14 cellular contexts compared by ENCODE assay signal in the genomic region with DNA sequence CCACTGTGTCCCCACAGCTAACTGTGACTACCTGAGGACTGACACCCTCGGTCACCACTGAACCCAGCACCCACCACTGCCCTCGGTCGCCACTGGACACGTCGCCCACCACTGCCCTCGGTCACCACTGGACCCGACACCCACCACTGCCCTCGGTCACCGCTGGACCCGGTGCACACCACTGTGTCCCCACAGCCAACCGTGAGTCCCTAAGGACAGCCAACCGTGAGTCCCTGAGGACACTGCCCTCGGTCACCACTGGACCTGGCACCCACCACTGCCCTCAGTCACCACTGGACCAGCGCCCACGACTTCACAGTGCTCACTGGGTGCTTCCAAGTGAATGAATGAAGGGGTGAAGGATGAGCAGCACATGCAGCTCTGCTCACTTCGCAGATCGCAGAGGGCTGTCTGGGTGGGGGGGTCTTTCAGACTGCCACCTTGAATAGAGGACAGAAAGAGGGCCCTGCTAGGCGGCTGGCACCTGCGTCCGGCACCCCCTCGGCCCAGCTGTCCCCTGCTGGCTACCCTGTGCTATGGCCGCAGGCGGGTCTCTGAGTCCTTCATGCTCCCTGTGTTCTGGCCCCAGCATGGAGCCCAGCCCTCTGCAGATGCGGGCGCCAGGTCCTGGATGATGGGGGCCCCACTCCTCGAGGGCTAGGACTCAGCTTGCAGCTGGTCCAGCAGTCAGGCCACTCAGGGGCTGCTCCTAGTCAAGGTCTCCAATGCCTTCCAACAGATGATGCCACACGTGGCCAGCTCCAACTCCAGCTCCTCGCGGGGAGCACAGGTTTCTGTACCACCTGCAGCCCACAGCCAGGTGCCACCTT. TPM values are rescaled to one million over a fixed set of nuclear protein-coding genes. Genes with fewer than 3 reads are reported as not detected.
DNase-seq lines count a peak whose midpoint lies in the region; ATAC-seq and TF ChIP-seq lines count a peak whose summit lies in the region.
"Had no signal": no experiment of that assay in that cellular context is flagged by ENCODE, and none has a peak within 500 bp of the region (broad histone marks: within the 10 kb centered on the region; RNA-seq: fewer than 3 reads in every experiment).

No MANE protein-coding gene starts in this region.

- H3K9ac ChIP-seq in IMR-90 (ENCODE audit: low read depth, low read length) (no peak overlapping the region), neuronal stem cell (ENCODE audit: low read depth, low read length, poor library complexity) (no peak overlapping the region)
- H3K9ac ChIP-seq: GM23248 had no signal

- intact Hi-C loops in IMR-90 (cut with micrococcal nuclease) (loop anchor here (2.0 kb wide), 1 partner anchor 51 kb away; a partner anchor contains a TSS), left cardiac atrium (cut with DNase I) (loop anchor here in 1 of 2 donors (10.0 kb wide), 1 partner anchor 51 kb away; a partner anchor contains a TSS), OCI-LY7 (cut with micrococcal nuclease; ENCODE audit: unreplicated experiment) (no loop called here)

- 97% methylated on average over 14 of the region's 29 CpGs; no CpG with 5 or more reads in 1 of the 2 experiments for WGBS in IMR-90 (ENCODE audit: extremely low coverage in 2 of 2, insufficient read length in 1 of 2), 2 experiments
- WGBS in neuronal stem cell (ENCODE audit: extremely low coverage in 2 of 2, insufficient read length in 2 of 2, insufficient replicate concordance in 1 of 2), 2 donors: no CpG with 5 or more reads among the region's 29 CpGs

- H3K4me2 ChIP-seq in IMR-90 (ENCODE audit: low read depth, low read length) (no peak overlapping the region), neuronal stem cell (ENCODE audit: insufficient read depth, low read length, poor library complexity, severe bottlenecking) (no peak overlapping the region), OCI-LY7 (ENCODE audit: low read length) (no peak overlapping the region)

- H3K9me3 ChIP-seq in BE2C (no peaks in the 10 kb centered on the region), IMR-90 (ENCODE audit: control insufficient read depth, insufficient read depth, low read length) (peaks cover 3% of the 10 kb centered on the region; the same call in 1 of the 2 replicates), neuronal stem cell (replicated peaks in 1 of 2; ENCODE audit: control insufficient read depth in 2 of 2, insufficient read depth in 1 of 2, low read depth in 1 of 2, low read length in 2 of 2) (peaks cover 0 to 3% of the 10 kb centered on the region in 2 donors), OCI-LY7 (ENCODE audit: low read length) (no peaks in the 10 kb centered on the region)

- H2BK120ac ChIP-seq in IMR-90 (ENCODE audit: low read depth, low read length) (peak overlapping the region; percentile 52), neuronal stem cell (ENCODE audit: low read depth, low read length) (no peak overlapping the region)

- peak overlapping the region; percentile 72; the same call in 1 of the 2 replicates for H2BK20ac ChIP-seq in IMR-90 (ENCODE audit: low read depth, low read length)

- POLR2A ChIA-PET in IMR-90 (lab: Charles Lee; ENCODE audit: unreplicated experiment) (no interaction called here), OCI-LY7 (lab: Charles Lee) (no interaction called here)

- H4K5ac ChIP-seq in IMR-90 (ENCODE audit: low read depth, low read length): no peak overlapping the region

- ATAC-seq in IMR-90 (ENCODE audit: low read depth) (no peak), left cardiac atrium (no peak), HG02981 (IDR thresholded peaks at IDR 0.05; ENCODE audit: unreplicated experiment) (no peak)

- dilution Hi-C loops in IMR-90 (cut with HindIII; ENCODE audit: low sequenced_read_pairs, unreplicated experiment): no loop called here

- peak overlapping the region; percentile 4; the same call in 1 of the 2 replicates for H4K91ac ChIP-seq in IMR-90 (ENCODE audit: insufficient read depth, low read depth, low read length)
- no peak overlapping the region for H4K91ac ChIP-seq in neuronal stem cell (ENCODE audit: low read depth, low read length, poor library complexity)

- TF ChIP-seq POLR2A in IMR-90 (IDR thresholded peaks at IDR 0.05; ENCODE audit: low read depth, low read length): no peak

- H3K27me3 ChIP-seq in BE2C (no peaks in the 10 kb centered on the region), IMR-90 (ENCODE audit: control insufficient read depth, insufficient read depth, low read length) (no peaks in the 10 kb centered on the region), neuronal stem cell (ENCODE audit: control insufficient read depth in 3 of 3, insufficient read depth in 3 of 3, low read depth in 1 of 3, low read length in 3 of 3) (no peaks in the 10 kb centered on the region)
- H3K27me3 ChIP-seq: SJCRH30 had no signal

- peaks cover 25% of the 10 kb centered on the region for H3K9me1 ChIP-seq in IMR-90 (ENCODE audit: insufficient read depth, low read length)

- H3K27ac ChIP-seq in IMR-90 (ENCODE audit: insufficient read depth, low read length) (no peak overlapping the region), neuronal stem cell (replicated peaks; ENCODE audit: low read length) (no peak overlapping the region), OCI-LY7 (ENCODE audit: low read depth, low read length, poor library complexity, severe bottlenecking) (no peak overlapping the region)
- H3K27ac ChIP-seq: GM23248, SJCRH30 had no signal

- H3K4me1 ChIP-seq in BE2C: peaks cover 7% of the 10 kb centered on the region; the same call in 1 of the 2 replicates
- peaks cover 11% of the 10 kb centered on the region for H3K4me1 ChIP-seq in IMR-90 (ENCODE audit: control insufficient read depth, insufficient read depth, low read length)
- no peaks in the 10 kb centered on the region for H3K4me1 ChIP-seq in neuronal stem cell (ENCODE audit: control insufficient read depth in 2 of 2, insufficient read depth in 1 of 2, low read depth in 1 of 2, low read length in 2 of 2)
- H3K4me1 ChIP-seq in OCI-LY7 (ENCODE audit: insufficient read depth, low read length, poor library complexity, severe bottlenecking): no peaks in the 10 kb centered on the region

- H2AK9ac ChIP-seq in IMR-90 (replicated peaks; ENCODE audit: low read depth, low read length, poor library complexity): peak overlapping the region; percentile 82

- CTCF ChIA-PET in IMR-90 (lab: Yijun Ruan, JAX) (no interaction called here), OCI-LY7 (lab: Charles Lee; ENCODE audit: unreplicated experiment) (no interaction called here)

- H3K79me2 ChIP-seq in OCI-LY7 (ENCODE audit: insufficient read depth, low read depth, low read length): no peaks in the 10 kb centered on the region

- H4K20me1 ChIP-seq in IMR-90 (ENCODE audit: insufficient read depth, low read length) (no peaks in the 10 kb centered on the region), OCI-LY7 (ENCODE audit: insufficient read depth, low read length) (no peaks in the 10 kb centered on the region)

- peak overlapping the region; percentile 98 for H2BK12ac ChIP-seq in neuronal stem cell (ENCODE audit: low read length)

- peaks cover 0 to 22% of the 10 kb centered on the region in 2 experiments; a peak in 2 of 4 replicates for H3K79me1 ChIP-seq in IMR-90 (ENCODE audit: low read depth in 1 of 2, low read length in 2 of 2)
- no peaks in the 10 kb centered on the region for H3K79me1 ChIP-seq in neuronal stem cell (ENCODE audit: low read depth, low read length)

- H3K4me3 ChIP-seq in BE2C (ENCODE audit: low read depth, low read length): no peak overlapping the region
- H3K4me3 ChIP-seq in IMR-90 (ENCODE audit: insufficient read depth, low read depth, low read length): no peak overlapping the region
- H3K4me3 ChIP-seq in neuronal stem cell (ENCODE audit: low read length in 2 of 2): peak overlapping the region in 1 of 2 donors; percentile 56
- no peak overlapping the region for H3K4me3 ChIP-seq in OCI-LY7 (ENCODE audit: low read depth, low read length, poor library complexity, severe bottlenecking)
- H3K4me3 ChIP-seq: GM23248, SJCRH30 had no signal

- no peaks in the 10 kb centered on the region for H3K36me3 ChIP-seq in BE2C
- H3K36me3 ChIP-seq in IMR-90 (ENCODE audit: control insufficient read depth, insufficient read depth, low read length): no peaks in the 10 kb centered on the region
- no peaks in the 10 kb centered on the region for H3K36me3 ChIP-seq in neuronal stem cell (replicated peaks in 1 of 2; ENCODE audit: control insufficient read depth in 2 of 2, insufficient read depth in 2 of 2, low read length in 2 of 2)
- H3K36me3 ChIP-seq in OCI-LY7 (ENCODE audit: insufficient read depth, low read length): no peaks in the 10 kb centered on the region
- H3K36me3 ChIP-seq: SJCRH30 had no signal

- in situ Hi-C loops in IMR-90 (cut with MboI; ENCODE audit: low sequenced_read_pairs): no loop called here

- BruUV-seq in IMR-90 (replicated peaks; lab: Mats Ljungman, UMichigan) (no TSS peak), OCI-LY7 (replicated peaks; lab: Mats Ljungman, UMichigan) (no TSS peak)

- H3K14ac ChIP-seq in IMR-90 (replicated peaks; ENCODE audit: low read depth, low read length) (peak overlapping the region; percentile 79; the same call in 1 of the 2 replicates), neuronal stem cell (ENCODE audit: low read length) (peak overlapping the region; percentile 66)

- H2BK15ac ChIP-seq in IMR-90 (ENCODE audit: low read depth, low read length): no peak overlapping the region; the same call in 1 of the 3 replicates
- peak overlapping the region; percentile 69 for H2BK15ac ChIP-seq in neuronal stem cell (ENCODE audit: low read length)

- H3K4ac ChIP-seq in IMR-90 (ENCODE audit: low read depth, low read length) (peak overlapping the region; percentile 77), neuronal stem cell (ENCODE audit: low read length) (no peak overlapping the region)

- TF ChIP-seq RAD21 in IMR-90 (IDR thresholded peaks at IDR 0.05; ENCODE audit: low read length): no peak

- no peak overlapping the region for H3K18ac ChIP-seq in IMR-90 (ENCODE audit: low read depth, low read length)
- H3K18ac ChIP-seq in neuronal stem cell (ENCODE audit: low read length): peak overlapping the region; percentile 84

- H2BK5ac ChIP-seq in IMR-90 (ENCODE audit: low read depth, low read length, poor library complexity, severe bottlenecking): no peak overlapping the region
- peak overlapping the region; percentile 20 for H2BK5ac ChIP-seq in neuronal stem cell (ENCODE audit: low read length)

- no peak overlapping the region for H4K8ac ChIP-seq in IMR-90 (ENCODE audit: low read depth in 2 of 2, low read length in 2 of 2)
- H4K8ac ChIP-seq in neuronal stem cell (ENCODE audit: low read depth, low read length): no peak overlapping the region

- H3K23ac ChIP-seq in IMR-90 (ENCODE audit: low read depth, low read length) (no peak overlapping the region; the same call in 1 of the 2 replicates), neuronal stem cell (ENCODE audit: low read depth, low read length, poor library complexity) (no peak overlapping the region)

- no peaks in the 10 kb centered on the region for H3K9me2 ChIP-seq in OCI-LY7 (ENCODE audit: insufficient read depth, low read length)

- peak overlapping the region; percentile 65 for H2AFZ ChIP-seq in IMR-90 (replicated peaks; ENCODE audit: low read length, poor library complexity)
- no peak overlapping the region for H2AFZ ChIP-seq in neuronal stem cell (ENCODE audit: low read length)
- no peak overlapping the region for H2AFZ ChIP-seq in OCI-LY7 (ENCODE audit: low read length)
- H2AFZ ChIP-seq: GM23248 had no signal

- no peak for TF ChIP-seq CTCF in BE2C (IDR thresholded peaks at IDR 0.05; ENCODE audit: low read depth, low read length)
- TF ChIP-seq CTCF in IMR-90 (conservative IDR thresholded peaks at IDR 0.05; ENCODE audit: low read depth, low read length): no peak
- no peak for TF ChIP-seq CTCF in OCI-LY7 (conservative IDR thresholded peaks at IDR 0.05; ENCODE audit: low read length)

- DNase-seq in BE2C (peak; percentile 4), IMR-90 (no peak), left cardiac atrium (peak; percentile 16), neuronal stem cell (ENCODE audit: low spot score) (no peak), OCI-LY7 (ENCODE audit: low spot score) (no peak), NCI-H146 treated with DMSO at 0.1 percent for 48 hours (lab: John Stamatoyannopoulos, UW; ENCODE audit: unreplicated experiment) (no peak)
- no peak for DNase-seq in stimulated activated CD4-positive, alpha-beta T cell treated with anti-CD3 and anti-CD28 coated beads, Interleukin-2, amount 100 ng/mL, for 24 hours
- DNase-seq: GF-D8, NCI-H1930, NCI-H2171, NCI-H446 treated with DMSO at 0.1 percent for 48 hours had no signal

- no peak overlapping the region for H3K56ac ChIP-seq in IMR-90 (ENCODE audit: extremely low read depth, insufficient read depth, low read length)

- peak overlapping the region; percentile 81 for H2AK5ac ChIP-seq in IMR-90 (ENCODE audit: low read depth, low read length)
- H2AK5ac ChIP-seq in neuronal stem cell (ENCODE audit: low read depth, low read length): peak overlapping the region; percentile 86

RNA-seq across cellular contexts. Expression of a gene that starts 51.4 kb away (rescaled TPM):
- 46.0 TPM for polyA plus RNA-seq in BE2C (2012; ENCODE audit: insufficient read depth, insufficient read length, low read depth)
- total RNA-seq in IMR-90 (2012; rRNA removed): 16.0 and 18.6 TPM in 2 replicates
- polyA plus RNA-seq in IMR-90 (2012; rRNA removed): 211 and 222 TPM in 2 replicates
- polyA plus RNA-seq in IMR-90 (2012; cell fraction: cytosol; rRNA removed): 148 and 334 TPM in 2 replicates
- 193 and 494 TPM in 2 replicates for polyA plus RNA-seq in IMR-90 (2012; cell fraction: nucleus; rRNA removed; ENCODE audit: low replicate concordance)
- 10 to 100 TPM; 74.6 to 78.4 TPM for total RNA-seq in left cardiac atrium
- polyA plus RNA-seq in neuronal stem cell (2013, experiment 1 of 2): 78.0 TPM
- polyA plus RNA-seq in neuronal stem cell (2013, experiment 2 of 2): 77.4 TPM
- 1.4 and 2.4 TPM in 2 replicates for total RNA-seq in OCI-LY7 (2014; rRNA removed; shearing (Covaris generic))
- 3.0 and 4.0 TPM in 2 replicates for total RNA-seq in OCI-LY7 (2022)

Comparison
In these comparisons a context has a peak if more than half of its experiments do, and no peak if none do; other contexts are left out.
1. DNase-seq: peak in BE2C (single experiment) and left cardiac atrium (single experiment); none in IMR-90 (single experiment), neuronal stem cell (single experiment), stimulated activated CD4-positive, alpha-beta T cell treated with anti-CD3 and anti-CD28 coated beads, Interleukin-2, amount 100 ng/mL, for 24 hours (0 of 2), OCI-LY7 (single experiment) and NCI-H146 treated with DMSO at 0.1 percent for 48 hours (single experiment).